Comparison of ENCODE assay signal across 7 cellular contexts in the genomic region with DNA sequence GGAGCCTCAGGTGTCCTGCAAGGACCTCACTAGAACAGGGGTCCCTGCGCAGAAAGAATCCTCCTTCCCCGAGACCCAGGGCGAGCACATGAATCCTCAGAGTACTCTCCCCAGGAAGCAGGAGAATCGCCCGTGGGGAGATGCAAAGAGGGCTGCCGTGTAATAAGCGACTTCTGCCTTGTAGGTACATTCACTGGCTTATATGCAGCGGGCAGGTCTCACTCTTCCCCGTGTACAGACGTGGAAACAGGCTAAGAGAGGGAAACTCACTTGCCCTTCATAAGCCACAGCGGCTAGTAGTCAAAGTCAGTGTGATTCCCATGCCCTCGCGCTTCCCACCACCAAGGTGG. TPM values are rescaled to one million over a fixed set of nuclear protein-coding genes. Genes with fewer than 3 reads are reported as not detected.
DNase-seq lines count a peak whose midpoint lies in the region; ATAC-seq and TF ChIP-seq lines count a peak whose summit lies in the region.

No MANE protein-coding gene starts in this region.

- H2AFZ ChIP-seq in Loucy (ENCODE audit: low read length) = peak overlapping the region; percentile 57; the same call in 1 of the 2 replicates

- no peaks in the 10 kb centered on the region for H4K20me1 ChIP-seq in Loucy (ENCODE audit: insufficient read depth, low read length, poor library complexity, severe bottlenecking)

- no peaks in the 10 kb centered on the region for H3K36me3 Mint-ChIP-seq in naive B cell

- H3K27me3 ChIP-seq in Loucy (ENCODE audit: insufficient read depth, low read length, poor library complexity, severe bottlenecking) = no peaks in the 10 kb centered on the region

- TF ChIP-seq CTCF in Loucy (conservative IDR thresholded peaks at IDR 0.05; ENCODE audit: low read length) = no peak
- TF ChIP-seq CTCF in coronary artery (IDR thresholded peaks at IDR 0.05) = no peak

- H3K4me3 ChIP-seq in Loucy (ENCODE audit: low read length, poor library complexity, severe bottlenecking) (peak overlapping the region; percentile 79), coronary artery (peak overlapping the region; percentile 71)

- H3K79me2 ChIP-seq in Loucy (ENCODE audit: insufficient read depth, low read length) = peaks cover 42% of the 10 kb centered on the region

- peaks cover 23% of the 10 kb centered on the region for H3K4me1 ChIP-seq in Loucy (ENCODE audit: insufficient read depth, low read length, poor library complexity, severe bottlenecking)

- peak overlapping the region; percentile 88 for H3K9ac ChIP-seq in Loucy (ENCODE audit: low read depth, low read length, poor library complexity, severe bottlenecking)

- peaks cover 24 to 33% (median 32%) of the 10 kb centered on the region in 3 donors for H3K4me1 Mint-ChIP-seq in naive B cell

- peak; percentile 1 for ATAC-seq in GM21515 (IDR thresholded peaks at IDR 0.05; ENCODE audit: unreplicated experiment)
- peak in 1 of 2 donors; percentile 6 for ATAC-seq in naive B cell (ENCODE audit: low read depth in 2 of 2)
- ATAC-seq in GM19324 (IDR thresholded peaks at IDR 0.05; ENCODE audit: low FRiP score, unreplicated experiment) = no peak

- peak overlapping the region; percentile 74 for H3K4me2 ChIP-seq in Loucy (ENCODE audit: low read depth, low read length, poor library complexity, severe bottlenecking)

- no peaks in the 10 kb centered on the region for H3F3A ChIP-seq in Loucy (ENCODE audit: low read depth)

- peak overlapping the region; percentile 81 to 95 (median 90) for H3K4me3 Mint-ChIP-seq in naive B cell

- H3K36me3 ChIP-seq in Loucy (ENCODE audit: insufficient read depth, low read length) = no peaks in the 10 kb centered on the region; the same call in 1 of the 2 replicates

- no peaks in the 10 kb centered on the region for H3K9me2 ChIP-seq in Loucy (replicated peaks; ENCODE audit: low read depth, low read length)

- peak overlapping the region in 2 of 6 donors; percentile 8 to 30 for H3K27ac Mint-ChIP-seq in naive B cell

- no peaks in the 10 kb centered on the region for H3K9me3 ChIP-seq in Loucy (ENCODE audit: insufficient read depth, low read depth, low read length)

- H3K9me3 Mint-ChIP-seq in naive B cell = no peaks in the 10 kb centered on the region

- peak overlapping the region in 1 of 2 donors; percentile 35 for H3K27ac ChIP-seq in coronary artery

- H3K27me3 Mint-ChIP-seq in naive B cell = peaks cover 8 to 12% (median 12%) of the 10 kb centered on the region in 3 donors

- DNase-seq in coronary artery (ENCODE audit: low spot score) = no peak
- peak; percentile 23 for DNase-seq in naive B cell
- DNase-seq in mesenteric fat pad (ENCODE audit: low spot score) = no peak
- DNase-seq in NCI-H1694 treated with DMSO at 0.1 percent for 48 hours (lab: John Stamatoyannopoulos, UW) = no peak

RNA-seq across cellular contexts. Expression of a gene that starts 0.4 kb away (rescaled TPM):
- under 1 TPM in 3 of 6 donors, not detected in 3; 0.24 to 0.62 (median 0.45) TPM for polyA plus RNA-seq in naive B cell (ENCODE audit: low read depth in 6 of 6)
- 1.6 TPM for total RNA-seq in mesenteric fat pad

RNA-seq across cellular contexts. Expression of a gene that starts 16.7 kb away (rescaled TPM):
- polyA plus RNA-seq in naive B cell (ENCODE audit: low read depth in 6 of 6) = 10 to 100 TPM in 5 of 6 donors, 1 to 10 TPM in 1; 9.7 to 20.7 (median 14.4) TPM
- 87.5 TPM for total RNA-seq in mesenteric fat pad

RNA-seq across cellular contexts. Expression of a gene that starts 49.7 kb away (rescaled TPM):
- polyA plus RNA-seq in naive B cell (ENCODE audit: low read depth in 6 of 6) = under 1 TPM in 4 of 6 donors, not detected in 2; 0.29 to 0.64 (median 0.30) TPM
- total RNA-seq in mesenteric fat pad = 24.5 TPM
